In genomic region chr5:172453986-172454354, GRCh38 we compare ENCODE assay signal across 8 cellular contexts. TPM values are rescaled to one million over a fixed set of nuclear protein-coding genes. Genes with fewer than 3 reads are reported as not detected.
DNase-seq lines count a peak whose midpoint lies in the region; ATAC-seq and TF ChIP-seq lines count a peak whose summit lies in the region.

No MANE protein-coding gene starts in this region.

- H3K36me3 ChIP-seq in NT2/D1 (ENCODE audit: insufficient read depth, insufficient read length, low read length), result peaks cover 13% of the 10 kb centered on the region
- no peaks in the 10 kb centered on the region for H3K36me3 ChIP-seq in duodenal mucosa (ENCODE audit: control insufficient read depth in 1 of 2, insufficient read depth in 2 of 2, low read length in 2 of 2)
- H3K36me3 ChIP-seq in upper lobe of left lung, result no peaks in the 10 kb centered on the region

- H3K27ac ChIP-seq in duodenal mucosa (ENCODE audit: low read depth, low read length) (peak overlapping the region; percentile 64), upper lobe of left lung (peak overlapping the region; percentile 79 to 93 (median 86))

- H3K4me1 ChIP-seq in NT2/D1 (ENCODE audit: insufficient read depth, insufficient read length), result peaks cover 16% of the 10 kb centered on the region
- peaks cover 6 to 14% of the 10 kb centered on the region in 2 donors for H3K4me1 ChIP-seq in duodenal mucosa (ENCODE audit: control insufficient read depth in 1 of 2, insufficient read depth in 2 of 2, low read length in 2 of 2)
- H3K4me1 ChIP-seq in upper lobe of left lung, result peaks cover 17 to 32% (median 21%) of the 10 kb centered on the region in 4 donors

- no peak for TF ChIP-seq EP300 in upper lobe of left lung (IDR thresholded peaks at IDR 0.05)

- no peak for TF ChIP-seq POLR2A in upper lobe of left lung (IDR thresholded peaks at IDR 0.05)

- WGBS in upper lobe of left lung, 2 donors, result 0 to 3% methylated on average over 21 to 23 of the region's 34 CpGs

- no peak for TF ChIP-seq CTCF in upper lobe of left lung (IDR thresholded peaks at IDR 0.05)

- peak overlapping the region; percentile 87 for H3K9ac ChIP-seq in NT2/D1 (ENCODE audit: insufficient read length, low read depth)
- peak overlapping the region in 1 of 2 donors; percentile 52 for H3K9ac ChIP-seq in duodenal mucosa (ENCODE audit: low read depth in 1 of 2, low read length in 2 of 2)

- peaks cover 2% of the 10 kb centered on the region for H3K27me3 ChIP-seq in NT2/D1 (ENCODE audit: insufficient read depth, insufficient read length)
- H3K27me3 ChIP-seq in duodenal mucosa (ENCODE audit: control insufficient read depth in 1 of 2, insufficient read depth in 2 of 2, low read length in 2 of 2), result peaks cover 0 to 4% of the 10 kb centered on the region in 2 donors
- peaks cover 0 to 3% (median 0%) of the 10 kb centered on the region in 4 donors for H3K27me3 ChIP-seq in upper lobe of left lung

- ATAC-seq in upper lobe of left lung (ENCODE audit: low FRiP score in 2 of 2), result no peak

- peak overlapping the region; percentile 70 for H3K4me3 ChIP-seq in NT2/D1 (ENCODE audit: insufficient read length, low read depth)
- peak overlapping the region; percentile 71 to 73 for H3K4me3 ChIP-seq in duodenal mucosa (ENCODE audit: low read depth in 1 of 2, low read length in 2 of 2)
- H3K4me3 ChIP-seq in upper lobe of left lung, result peak overlapping the region; percentile 82 to 92 (median 87)

- peak; percentile 39 for DNase-seq in NCI-H1105 treated with DMSO at 0.1 percent for 48 hours (lab: John Stamatoyannopoulos, UW)
- no peak for DNase-seq in NCI-H1105 (lab: John Stamatoyannopoulos, UW)
- no peak for DNase-seq in NT2/D1 (ENCODE audit: low read depth, low spot score)
- peak; percentile 54 for DNase-seq in medulla oblongata (ENCODE audit: extremely low spot score)
- DNase-seq in upper lobe of left lung, result peak in 1 of 2 donors; percentile 22
- DNase-seq in UCSD-AML1 (lab: John Stamatoyannopoulos, UW; ENCODE audit: unreplicated experiment), result no peak
- DNase-seq in DMS153 (lab: John Stamatoyannopoulos, UW), result no peak

- no peaks in the 10 kb centered on the region for H3K9me3 ChIP-seq in NT2/D1 (ENCODE audit: insufficient read depth, low read length)
- H3K9me3 ChIP-seq in duodenal mucosa (ENCODE audit: control insufficient read depth in 1 of 2, low read length in 2 of 2), result no peaks in the 10 kb centered on the region
- no peaks in the 10 kb centered on the region for H3K9me3 ChIP-seq in upper lobe of left lung

RNA-seq across cellular contexts. Expression of gene SH3PXD2B, which starts 0.4 kb away (rescaled TPM):
- 10 to 100 TPM; 17.1 to 55.5 (median 43.2) TPM for total RNA-seq in upper lobe of left lung

Comparison
In these comparisons a context has a peak if more than half of its experiments do, and no peak if none do; other contexts are left out.
1. DNase-seq: peak in NCI-H1105 treated with DMSO at 0.1 percent for 48 hours (single experiment) and medulla oblongata (single experiment); none in NCI-H1105 (single experiment), NT2/D1 (single experiment), UCSD-AML1 (single experiment) and DMS153 (single experiment).
2. Peak in every context shown above with its lines, with median percentiles within 50 percentile points of each other: H3K4me3 ChIP-seq.